ENCODE assay signal across 10 cellular contexts in genomic region chr13:21076265-21076653, GRCh38. TPM values are rescaled to one million over a fixed set of nuclear protein-coding genes. Genes with fewer than 3 reads are reported as not detected.
A peak's percentile ranks its signal among the peaks of the same experiment; 100 is the strongest.
DNase-seq lines count a peak whose midpoint lies in the region; ATAC-seq and TF ChIP-seq lines count a peak whose summit lies in the region.
"Had no signal": no experiment of that assay in that cellular context is flagged by ENCODE, and none has a peak within 500 bp of the region (broad histone marks: within the 10 kb centered on the region; RNA-seq: fewer than 3 reads in every experiment).

No MANE protein-coding gene starts in this region.

- H3K9me3 ChIP-seq in right atrium auricular region (no peaks in the 10 kb centered on the region), thyroid gland (no peaks in the 10 kb centered on the region)

- no peaks in the 10 kb centered on the region for H3K36me3 Mint-ChIP-seq in nephron (ENCODE audit: low read depth)

- no peak for DNase-seq in right atrium auricular region (ENCODE audit: low spot score)
- no peak for DNase-seq in left ventricle myocardium superior
- peak; percentile 11 for DNase-seq in choroid plexus epithelial cell (ENCODE audit: low read depth)
- no peak for DNase-seq in thyroid gland
- DNase-seq in GF-D8 (lab: John Stamatoyannopoulos, UW) = no peak
- DNase-seq: Karpas-422 had no signal

- H3K27ac Mint-ChIP-seq in nephron = no peak overlapping the region

- no peak for TF ChIP-seq POLR2A in thyroid gland (IDR thresholded peaks at IDR 0.05)

- H3K27me3 ChIP-seq in right atrium auricular region (no peaks in the 10 kb centered on the region), thyroid gland (no peaks in the 10 kb centered on the region)

- intact Hi-C loops in left ventricle myocardium superior (cut with micrococcal nuclease) = no loop called here
- intact Hi-C loops in thyroid gland (cut with DNase I) = loop anchor here (10.0 kb wide), 1 partner anchor 59 kb away; no protein-coding TSS in a partner anchor

- peaks cover 12% of the 10 kb centered on the region for H3K27me3 Mint-ChIP-seq in nephron (ENCODE audit: low read depth)

- H3K4me1 ChIP-seq in right atrium auricular region (peaks cover 0 to 31% of the 10 kb centered on the region in 2 donors), thyroid gland (peaks cover 0 to 18% of the 10 kb centered on the region in 2 donors)

- H3K4me1 Mint-ChIP-seq in nephron = peaks cover 36% of the 10 kb centered on the region

- ATAC-seq in left ventricle myocardium superior (no peak), GM18511 (IDR thresholded peaks at IDR 0.05; ENCODE audit: unreplicated experiment) (no peak), GM19023 (IDR thresholded peaks at IDR 0.05; ENCODE audit: unreplicated experiment) (no peak)

- H3K9me3 Mint-ChIP-seq in nephron = no peaks in the 10 kb centered on the region

- H3K4me3 ChIP-seq in right atrium auricular region (peak overlapping the region; percentile 59 to 67), choroid plexus epithelial cell (ENCODE audit: low read depth, low read length) (peak overlapping the region; percentile 41), thyroid gland (replicated peaks in 1 of 3) (peak overlapping the region in 1 of 3 donors; percentile 46)

- peak overlapping the region; percentile 75 to 82 for H3K27ac ChIP-seq in right atrium auricular region
- no peak overlapping the region for H3K27ac ChIP-seq in thyroid gland
- H3K27ac ChIP-seq: C4-2B had no signal

- no peaks in the 10 kb centered on the region for H3K36me3 ChIP-seq in right atrium auricular region
- H3K36me3 ChIP-seq in thyroid gland = no peaks in the 10 kb centered on the region

- WGBS in thyroid gland, 2 donors = 76 to 77% methylated on average over 17 of the region's 17 CpGs

- peak overlapping the region in 2 of 3 experiments; percentile 50 to 66 for H3K4me3 Mint-ChIP-seq in nephron

- no peak for TF ChIP-seq CTCF in right atrium auricular region (IDR thresholded peaks at IDR 0.05)
- TF ChIP-seq CTCF in choroid plexus epithelial cell (conservative IDR thresholded peaks at IDR 0.05; ENCODE audit: low read depth, low read length) = no peak
- no peak for TF ChIP-seq CTCF in nephron (IDR thresholded peaks at IDR 0.05; ENCODE audit: unreplicated experiment in 3 of 3)
- no peak for TF ChIP-seq CTCF in thyroid gland (IDR thresholded peaks at IDR 0.05)

RNA-seq across cellular contexts. Expression of gene LATS2, which starts 14.9 kb away (rescaled TPM):
- 10 to 100 TPM; 20.9 to 33.3 TPM for total RNA-seq in right atrium auricular region
- total RNA-seq in left ventricle myocardium superior = 25.1 TPM
- 10 to 100 TPM; 33.0 to 69.6 (median 37.5) TPM for total RNA-seq in thyroid gland

Comparison
In these comparisons a context has a peak if more than half of its experiments do, and no peak if none do; other contexts are left out.
1. H3K27ac ChIP-seq: peak in right atrium auricular region (2 of 2); none in thyroid gland (0 of 3).